In genomic region chr11:118791015-118791960, GRCh38 we compare ENCODE assay signal across 8 cellular contexts. TPM values are rescaled to one million over a fixed set of nuclear protein-coding genes. Genes with fewer than 3 reads are reported as not detected.
DNase-seq lines count a peak whose midpoint lies in the region; ATAC-seq and TF ChIP-seq lines count a peak whose summit lies in the region.

DDX6 (minus strand) TSS chr11:118791164; CDS start chr11:118786251, 4,913 bp downstream.

- CTCF ChIA-PET in HCT116 (lab: Charles Lee) = interaction anchor here (1.0 to 2.5 kb wide), 3 partner anchors 101 to 166 kb away, joined by 3 to 12 read pairs (median 4); no protein-coding TSS in a partner anchor

- no peaks in the 10 kb centered on the region for H3K9me3 Mint-ChIP-seq in activated naive CD8-positive, alpha-beta T cell treated with anti-CD3 and anti-CD28 coated beads, Interleukin-2, amount 10 ng/mL, durations not matched to agents 7 days and 5 days

- DNase-seq in Daoy (ENCODE audit: low read depth) (peak; percentile 92), HCT116 (ENCODE audit: low read depth, low spot score) (peak; percentile 45), NCI-H1092 (lab: John Stamatoyannopoulos, UW) (peak; percentile 80), head of caudate nucleus (peak; percentile 73 to 98 (median 94)), ovary (peak; percentile 89 to 94 (median 92)), thoracic aorta (ENCODE audit: low spot score) (peak; percentile 78)
- DNase-seq in activated naive CD8-positive, alpha-beta T cell treated with anti-CD3 and anti-CD28 coated beads, Interleukin-2, amount 10 ng/mL, durations not matched to agents 7 days and 5 days = peak; percentile 92

- H3K36me3 ChIP-seq in HCT116 (ENCODE audit: control insufficient read depth in 1 of 2, insufficient read depth in 2 of 2, low read length in 2 of 2) = no peaks in the 10 kb centered on the region; a peak in 1 of 4 replicates
- no peaks in the 10 kb centered on the region for H3K36me3 ChIP-seq in SU-DHL-6 (ENCODE audit: low read length)
- H3K36me3 ChIP-seq in ovary = no peaks in the 10 kb centered on the region
- H3K36me3 ChIP-seq in thoracic aorta = no peaks in the 10 kb centered on the region

- TF ChIP-seq POLR2A in HCT116 (IDR thresholded peaks at IDR 0.05; ENCODE audit: borderline replicate concordance, extremely low read depth, insufficient read depth, insufficient read length) = no peak
- peak; percentile 86 for TF ChIP-seq POLR2A in ovary (IDR thresholded peaks at IDR 0.05)

- H3K4me2 ChIP-seq in HCT116 (ENCODE audit: low read length) = peak within 1 kb of the TSS; percentile 80
- H3K4me2 ChIP-seq in SU-DHL-6 (ENCODE audit: low read depth, low read length, poor library complexity, severe bottlenecking) = peak within 1 kb of the TSS; percentile 73

- no peaks in the 10 kb centered on the region for H3K27me3 Mint-ChIP-seq in activated naive CD8-positive, alpha-beta T cell treated with anti-CD3 and anti-CD28 coated beads, Interleukin-2, amount 10 ng/mL, durations not matched to agents 7 days and 5 days

- H3K9me2 ChIP-seq in HCT116 (ENCODE audit: insufficient read depth) (no peaks in the 10 kb centered on the region), SU-DHL-6 (replicated peaks; ENCODE audit: insufficient read depth, low read length) (no peaks in the 10 kb centered on the region)

- H3K27me3 ChIP-seq in HCT116 (ENCODE audit: insufficient read depth, low read length) = no peaks in the 10 kb centered on the region
- no peaks in the 10 kb centered on the region for H3K27me3 ChIP-seq in SU-DHL-6 (ENCODE audit: low read length)
- no peaks in the 10 kb centered on the region for H3K27me3 ChIP-seq in ovary
- H3K27me3 ChIP-seq in thoracic aorta (replicated peaks; ENCODE audit: insufficient read depth) = no peaks in the 10 kb centered on the region

- peak within 1 kb of the TSS; percentile 96 for H3K27ac ChIP-seq in HCT116 (ENCODE audit: low read depth, low read length)
- H3K27ac ChIP-seq in SU-DHL-6 (ENCODE audit: low read depth, low read length) = peak within 1 kb of the TSS; percentile 93
- H3K27ac ChIP-seq in ovary = peak within 1 kb of the TSS; percentile 99
- peak within 1 kb of the TSS; percentile 96 for H3K27ac ChIP-seq in thoracic aorta

- BruUV-seq in HCT116 (replicated peaks; lab: Mats Ljungman, UMichigan) = TSS peak; percentile 78

- H4K20me1 ChIP-seq in HCT116 (ENCODE audit: insufficient read depth) (peaks cover under 1% of the 10 kb centered on the region; the same call in 1 of the 2 replicates), SU-DHL-6 (ENCODE audit: low read depth, low read length) (peaks cover 10% of the 10 kb centered on the region)

- H3K4me3 Mint-ChIP-seq in activated naive CD8-positive, alpha-beta T cell treated with anti-CD3 and anti-CD28 coated beads, Interleukin-2, amount 10 ng/mL, durations not matched to agents 7 days and 5 days = peak within 1 kb of the TSS; percentile 100

- H3K4me1 ChIP-seq in HCT116 (ENCODE audit: control insufficient read depth in 1 of 2, insufficient read depth in 2 of 2, low read length in 2 of 2) (peaks cover 14 to 39% of the 10 kb centered on the region in 2 experiments), ovary (ENCODE audit: insufficient read depth) (peaks cover 17% of the 10 kb centered on the region), thoracic aorta (ENCODE audit: control insufficient read depth in 1 of 2, low read depth in 2 of 2) (peaks cover 20 to 35% of the 10 kb centered on the region in 2 donors)

- H3K9ac ChIP-seq in HCT116 (ENCODE audit: low read length) = peak within 1 kb of the TSS; percentile 100
- peak within 1 kb of the TSS; percentile 99 for H3K9ac ChIP-seq in SU-DHL-6 (ENCODE audit: low read length)

- intact Hi-C loops in HCT116 (cut with micrococcal nuclease) (loop anchor here (2.0 to 5.0 kb wide), 2 partner anchors 116 to 138 kb away; no protein-coding TSS in a partner anchor), head of caudate nucleus (cut with DNase I) (loop anchor here (10.0 kb wide), 1 partner anchor 114 kb away; no protein-coding TSS in a partner anchor), ovary (cut with DNase I) (loop anchor here in 2 of 4 donors (2.0 kb wide), 2 partner anchors 134 to 138 kb away; partner anchors contain the start of gene BCL9L (in 1 of the 2))

- H3K79me2 ChIP-seq in HCT116 (ENCODE audit: insufficient read depth, low read length) = peaks cover 58% of the 10 kb centered on the region
- H3K79me2 ChIP-seq in SU-DHL-6 (ENCODE audit: insufficient read depth, low read length) = peaks cover 44% of the 10 kb centered on the region

- no peak; the same call in 1 of the 2 replicates for TF ChIP-seq RAD21 in HCT116 (IDR thresholded peaks at IDR 0.05; ENCODE audit: low read depth)

- no peaks in the 10 kb centered on the region for H3K9me3 ChIP-seq in HCT116 (ENCODE audit: control insufficient read depth in 1 of 2, insufficient read depth in 1 of 2, low read depth in 1 of 2, low read length in 2 of 2)
- H3K9me3 ChIP-seq in SU-DHL-6 (ENCODE audit: insufficient read depth, low read length) = no peaks in the 10 kb centered on the region
- H3K9me3 ChIP-seq in ovary = no peaks in the 10 kb centered on the region
- no peaks in the 10 kb centered on the region for H3K9me3 ChIP-seq in thoracic aorta

- peak in 2 of 3 experiments; percentile 16 to 17; a peak in 2 of 6 replicates for TF ChIP-seq CTCF in HCT116 (IDR thresholded peaks at IDR 0.05 in 2 of 3, conservative IDR thresholded peaks at IDR 0.05 in 1 of 3; ENCODE audit: borderline replicate concordance in 1 of 3, insufficient read depth in 1 of 3, low read depth in 2 of 3, low read length in 2 of 3)
- peak; percentile 27 for TF ChIP-seq CTCF in SU-DHL-6 (IDR thresholded peaks at IDR 0.05; ENCODE audit: insufficient read depth, low read length, poor library complexity, severe bottlenecking)
- peak; percentile 32 to 65 (median 63) for TF ChIP-seq CTCF in ovary (IDR thresholded peaks at IDR 0.05)
- peak; percentile 17 for TF ChIP-seq CTCF in thoracic aorta (IDR thresholded peaks at IDR 0.05)

- H3K4me3 ChIP-seq in HCT116 (replicated peaks in 1 of 2; ENCODE audit: low read depth in 1 of 2, low read length in 2 of 2) = peak within 1 kb of the TSS; percentile 96 to 99
- peak within 1 kb of the TSS; percentile 76 for H3K4me3 ChIP-seq in SU-DHL-6 (ENCODE audit: insufficient read depth, low read length, poor library complexity, severe bottlenecking)
- peak within 1 kb of the TSS; percentile 71 for H3K4me3 ChIP-seq in ovary
- H3K4me3 ChIP-seq in thoracic aorta = peak within 1 kb of the TSS; percentile 81

- H3F3A ChIP-seq in SU-DHL-6 (ENCODE audit: insufficient read depth) = peaks cover 29% of the 10 kb centered on the region

- H2AFZ ChIP-seq in HCT116 (ENCODE audit: low read depth, low read length, poor library complexity, severe bottlenecking) (peak within 1 kb of the TSS; percentile 35), SU-DHL-6 (ENCODE audit: low read depth, low read length, severe bottlenecking) (peak within 1 kb of the TSS; percentile 86)

- H3K4me1 Mint-ChIP-seq in activated naive CD8-positive, alpha-beta T cell treated with anti-CD3 and anti-CD28 coated beads, Interleukin-2, amount 10 ng/mL, durations not matched to agents 7 days and 5 days = peaks cover 25% of the 10 kb centered on the region

- no peak for TF ChIP-seq EP300 in ovary (IDR thresholded peaks at IDR 0.05)

- H3K36me3 Mint-ChIP-seq in activated naive CD8-positive, alpha-beta T cell treated with anti-CD3 and anti-CD28 coated beads, Interleukin-2, amount 10 ng/mL, durations not matched to agents 7 days and 5 days = peaks cover 15% of the 10 kb centered on the region

- RAD21 ChIA-PET in HCT116 (lab: Charles Lee; ENCODE audit: low non-redundant PET in 1 of 2, low total read pairs in 2 of 2, uncharacterized antibody in 2 of 2, unreplicated experiment in 2 of 2) = interaction anchor here in 1 of 2 experiments (0.6 to 0.7 kb wide), 2 partner anchors 166 to 205 kb away, joined by 4 read pairs; no protein-coding TSS in a partner anchor

- WGBS in ovary, 3 donors = 0 to 1% (median 0%) methylated on average over 53 to 94 of the region's 94 CpGs

- H3K27ac Mint-ChIP-seq in activated naive CD8-positive, alpha-beta T cell treated with anti-CD3 and anti-CD28 coated beads, Interleukin-2, amount 10 ng/mL, durations not matched to agents 7 days and 5 days = peak within 1 kb of the TSS; percentile 100

- POLR2A ChIA-PET in HCT116 (lab: Charles Lee) = interaction anchor here (0.6 to 3.8 kb wide), 12 partner anchors 8 to 277 kb away, joined by 3 to 15 read pairs (median 4); no protein-coding TSS in a partner anchor
- POLR2A ChIA-PET in activated naive CD8-positive, alpha-beta T cell treated with anti-CD3 and anti-CD28 coated beads, Interleukin-2, amount 10 ng/mL, durations not matched to agents 7 days and 5 days (lab: Charles Lee) = interaction anchor here (0.6 to 6.0 kb wide), 42 partner anchors 8 to 550 kb away, joined by 3 to 177 read pairs (median 5); partner anchors contain the start of genes BCL9L, CD3D, CENATAC and CXCR5

- ATAC-seq in HCT116 (peak; percentile 70), thoracic aorta (ENCODE audit: insufficient number of reproducible peaks, low FRiP score, low read depth) (peak; percentile 22)
- peak; percentile 59 for ATAC-seq in activated naive CD8-positive, alpha-beta T cell treated with anti-CD3 and anti-CD28 coated beads, Interleukin-2, amount 10 ng/mL, durations not matched to agents 7 days and 5 days (ENCODE audit: low read depth)

TF ChIP-seq in HCT116, 20 proteins besides CTCF, POLR2A, EP300 and RAD21 (continues in another document):
- TF ChIP-seq SRF (IDR thresholded peaks at IDR 0.05; ENCODE audit: low read depth) = no peak
- TF ChIP-seq MAX (IDR thresholded peaks at IDR 0.05) = peak; percentile 58
- peak; percentile 58 for TF ChIP-seq POLR2AphosphoS5 (IDR thresholded peaks at IDR 0.05; ENCODE audit: low read depth, low read length)
- peak; percentile 98 for TF ChIP-seq YY1 (IDR thresholded peaks at IDR 0.05; ENCODE audit: extremely low read depth, insufficient replicate concordance, low read depth, low read length)
- TF ChIP-seq FOSL1 (IDR thresholded peaks at IDR 0.05; ENCODE audit: low read depth) = no peak
- TF ChIP-seq ELF1 (IDR thresholded peaks at IDR 0.05; ENCODE audit: borderline replicate concordance, low read depth) = no peak
- TF ChIP-seq SIN3A (IDR thresholded peaks at IDR 0.05; ENCODE audit: low read depth) = peak; percentile 62; the same call in 1 of the 2 replicates
- peak; percentile 81 for TF ChIP-seq ZFX (IDR thresholded peaks at IDR 0.05)
- TF ChIP-seq JUND (IDR thresholded peaks at IDR 0.05) = no peak
- peak; percentile 67 for TF ChIP-seq EGR1 (IDR thresholded peaks at IDR 0.05; ENCODE audit: low read depth)

RNA-seq across cellular contexts. Expression of gene DDX6, which starts in this region (rescaled TPM):
- total RNA-seq in Daoy (2014; rRNA removed; shearing (Covaris generic)) = 42.1 and 46.7 TPM in 2 replicates
- total RNA-seq in HCT116 (2021; ENCODE audit: unreplicated experiment) (150 TPM), ovary (100 to 1,000 TPM in 5 of 7 donors, 10 to 100 TPM in 2; 81.6 to 212 (median 158) TPM), thoracic aorta (100 to 1,000 TPM in 1 of 2 donors, 10 to 100 TPM in 1; 77.2 to 161 TPM)
- 25.0 and 29.6 TPM in 2 replicates for polyA plus RNA-seq in HCT116 (2012)
- 100 to 1,000 TPM; 193 to 212 TPM for total RNA-seq in activated naive CD8-positive, alpha-beta T cell treated with anti-CD3 and anti-CD28 coated beads, Interleukin-2, amount 10 ng/mL, durations not matched to agents 7 days and 5 days
- 10 to 100 TPM; 33.9 to 80.6 TPM for polyA plus RNA-seq in ovary

Comparison
In these comparisons a context has a peak if more than half of its experiments do, and no peak if none do; other contexts are left out.
1. Peak in every context shown above with its lines: DNase-seq, ATAC-seq, H3K4me3 ChIP-seq and H3K27ac ChIP-seq.